In the genomic region with DNA sequence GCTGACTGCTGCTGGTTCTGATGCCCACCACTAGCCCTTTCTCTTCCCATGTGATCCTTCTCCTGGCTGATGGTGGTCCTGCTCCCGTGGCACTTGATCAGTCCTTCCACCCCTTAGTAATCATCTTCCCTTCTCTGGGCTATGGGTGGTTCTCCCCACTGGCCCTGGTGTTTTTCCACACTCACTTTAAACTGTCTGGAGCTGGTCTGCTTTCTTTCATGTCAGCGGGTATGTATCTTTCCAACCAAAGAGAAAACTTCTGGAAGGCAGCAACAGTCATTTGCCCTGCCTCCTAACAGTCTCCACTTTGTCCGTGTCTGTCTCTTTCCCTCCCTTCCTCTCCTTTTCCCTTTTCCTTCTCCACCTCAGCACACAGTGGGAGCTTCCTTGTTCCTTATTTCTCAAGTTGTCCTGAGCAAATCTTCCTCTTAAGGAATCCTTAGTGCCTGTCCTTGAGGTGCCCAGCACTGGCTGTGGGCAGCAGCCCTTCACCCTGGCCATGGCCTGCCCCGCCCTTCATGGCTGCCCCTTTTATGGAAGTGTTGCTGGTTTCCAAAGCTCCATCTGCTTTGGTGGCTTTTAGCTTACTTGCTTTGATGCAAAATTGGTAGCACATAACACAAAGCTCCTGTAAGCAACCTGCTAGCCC, we compare ENCODE assay signal across 1 cellular context.
TF ChIP-seq lines count a peak whose summit lies in the region.

No MANE protein-coding gene starts in this region.

TF ChIP-seq in GM23338, 12 proteins besides CTCF, POLR2A, EP300 and RAD21 (continued from another document):
- TF ChIP-seq ZNF331 (CRISPR knock-in tag; IDR thresholded peaks at IDR 0.05; ENCODE audit: low read depth) (no peak), EZH2 (IDR thresholded peaks at IDR 0.05; ENCODE audit: low read depth, unreplicated experiment) (no peak)
